14 cellular contexts compared by ENCODE assay signal in genomic region chr12:44431647-44432352, GRCh38.
DNase-seq lines count a peak whose midpoint lies in the region; ATAC-seq and TF ChIP-seq lines count a peak whose summit lies in the region.
"Had no signal": no experiment of that assay in that cellular context is flagged by ENCODE, and none has a peak within 500 bp of the region (broad histone marks: within the 10 kb centered on the region; RNA-seq: fewer than 3 reads in every experiment).

No MANE protein-coding gene starts in this region.

- no peaks in the 10 kb centered on the region for H3K9me2 ChIP-seq in OCI-LY1 (ENCODE audit: low read depth, low read length)

- no peaks in the 10 kb centered on the region for H4K20me1 ChIP-seq in OCI-LY1 (ENCODE audit: insufficient read depth, low read length)

- H3F3A ChIP-seq in OCI-LY1 (ENCODE audit: insufficient read depth, low read length) = no peaks in the 10 kb centered on the region

- H3K36me3 Mint-ChIP-seq in activated T-cell treated with anti-CD3 and anti-CD28 coated beads, Interleukin-2, amount 50 U/mL, for 72 hours (ENCODE audit: insufficient read depth in 2 of 2) = no peaks in the 10 kb centered on the region
- H3K36me3 Mint-ChIP-seq: CD4-positive, alpha-beta memory T cell had no signal

- peaks cover 12% of the 10 kb centered on the region for H3K4me1 ChIP-seq in OCI-LY1 (ENCODE audit: insufficient read depth, low read length, severe bottlenecking)

- H3K4me3 ChIP-seq in OCI-LY1 (ENCODE audit: low read depth, low read length, poor library complexity, severe bottlenecking) = no peak overlapping the region

- no peak overlapping the region for H3K27ac Mint-ChIP-seq in activated T-cell treated with anti-CD3 and anti-CD28 coated beads, Interleukin-2, amount 50 U/mL, for 72 hours
- H3K27ac Mint-ChIP-seq: CD4-positive, alpha-beta memory T cell had no signal

- H2AFZ ChIP-seq in OCI-LY1 (ENCODE audit: low read length) = no peak overlapping the region

- H3K9ac ChIP-seq in OCI-LY1 (ENCODE audit: low read length) = no peak overlapping the region

- no peaks in the 10 kb centered on the region for H3K4me1 Mint-ChIP-seq in activated T-cell treated with anti-CD3 and anti-CD28 coated beads, Interleukin-2, amount 50 U/mL, for 72 hours (ENCODE audit: low read depth)
- H3K4me1 Mint-ChIP-seq: CD4-positive, alpha-beta memory T cell; neural crest cell had no signal

- H3K27me3 ChIP-seq in OCI-LY1 (ENCODE audit: insufficient read depth, low read length) = no peaks in the 10 kb centered on the region

- H3K79me2 ChIP-seq in OCI-LY1 (ENCODE audit: insufficient read depth, low read length) = no peaks in the 10 kb centered on the region

- no peaks in the 10 kb centered on the region for H3K9me3 Mint-ChIP-seq in activated T-cell treated with anti-CD3 and anti-CD28 coated beads, Interleukin-2, amount 50 U/mL, for 72 hours
- H3K9me3 Mint-ChIP-seq: neural crest cell had no signal

- peak; percentile 85 for ATAC-seq in GM18870 (IDR thresholded peaks at IDR 0.05; ENCODE audit: unreplicated experiment)
- ATAC-seq in GM21528 (IDR thresholded peaks at IDR 0.05; ENCODE audit: low FRiP score, unreplicated experiment) = peak; percentile 75
- ATAC-seq in HG03060 (IDR thresholded peaks at IDR 0.05; ENCODE audit: low read depth, unreplicated experiment) = peak; percentile 86
- ATAC-seq in stimulated activated naive CD8-positive, alpha-beta T cell treated with anti-CD3 and anti-CD28 coated beads, Interleukin-15, Interleukin-2, amounts not matched to agents 100 U/mL and 50 U/mL, for 24 hours = no peak
- ATAC-seq in activated T-cell treated with anti-CD3 and anti-CD28 coated beads, Interleukin-2, amount 50 U/mL, for 72 hours (replicated peaks in 1 of 2) = no peak

- no peak overlapping the region for H3K4me3 Mint-ChIP-seq in activated T-cell treated with anti-CD3 and anti-CD28 coated beads, Interleukin-2, amount 50 U/mL, for 72 hours
- H3K4me3 Mint-ChIP-seq: CD4-positive, alpha-beta memory T cell; neural crest cell had no signal

- DNase-seq in stimulated activated naive CD8-positive, alpha-beta T cell treated with anti-CD3 and anti-CD28 coated beads, Interleukin-15, Interleukin-2, amounts not matched to agents 100 U/mL and 50 U/mL, for 24 hours = no peak
- DNase-seq in Ammon's horn (ENCODE audit: low spot score) = no peak
- DNase-seq in activated T-cell treated with anti-CD3 and anti-CD28 coated beads, Interleukin-2, amount 50 U/mL, for 72 hours = no peak
- DNase-seq: activated T-cell treated with anti-CD3 and anti-CD28 coated beads, Interleukin-2, amount 50 U/mL, for 1 hour; aorta; CD4-positive, alpha-beta memory T cell; foreskin melanocyte; Right ventricle myocardium superior had no signal

- H3K4me2 ChIP-seq in OCI-LY1 (ENCODE audit: low read length) = 0 out of 2 replicates have a peak overlapping the region, but pooled peaks have one; percentile 8

- no peaks in the 10 kb centered on the region for H3K36me3 ChIP-seq in OCI-LY1 (ENCODE audit: insufficient read depth, low read length)

- no peak overlapping the region for H3K27ac ChIP-seq in OCI-LY1 (ENCODE audit: low read depth, low read length, poor library complexity, severe bottlenecking)
- H3K27ac ChIP-seq: HL-60 had no signal

- peaks cover 7% of the 10 kb centered on the region for H3K27me3 Mint-ChIP-seq in activated T-cell treated with anti-CD3 and anti-CD28 coated beads, Interleukin-2, amount 50 U/mL, for 72 hours (ENCODE audit: low read depth)

- TF ChIP-seq CTCF in OCI-LY1 (IDR thresholded peaks at IDR 0.05; ENCODE audit: low read length) = no peak

- no peaks in the 10 kb centered on the region for H3K9me3 ChIP-seq in OCI-LY1 (ENCODE audit: low read length)

Comparison
In these comparisons a context has a peak if more than half of its experiments do, and no peak if none do; other contexts are left out.
1. ATAC-seq: peak in GM18870 (single experiment), GM21528 (single experiment) and HG03060 (single experiment); none in stimulated activated naive CD8-positive, alpha-beta T cell treated with anti-CD3 and anti-CD28 coated beads, Interleukin-15, Interleukin-2, amounts not matched to agents 100 U/mL and 50 U/mL, for 24 hours (single experiment) and activated T-cell treated with anti-CD3 and anti-CD28 coated beads, Interleukin-2, amount 50 U/mL, for 72 hours (0 of 2).